14 cellular contexts compared by ENCODE assay signal in the genomic region with DNA sequence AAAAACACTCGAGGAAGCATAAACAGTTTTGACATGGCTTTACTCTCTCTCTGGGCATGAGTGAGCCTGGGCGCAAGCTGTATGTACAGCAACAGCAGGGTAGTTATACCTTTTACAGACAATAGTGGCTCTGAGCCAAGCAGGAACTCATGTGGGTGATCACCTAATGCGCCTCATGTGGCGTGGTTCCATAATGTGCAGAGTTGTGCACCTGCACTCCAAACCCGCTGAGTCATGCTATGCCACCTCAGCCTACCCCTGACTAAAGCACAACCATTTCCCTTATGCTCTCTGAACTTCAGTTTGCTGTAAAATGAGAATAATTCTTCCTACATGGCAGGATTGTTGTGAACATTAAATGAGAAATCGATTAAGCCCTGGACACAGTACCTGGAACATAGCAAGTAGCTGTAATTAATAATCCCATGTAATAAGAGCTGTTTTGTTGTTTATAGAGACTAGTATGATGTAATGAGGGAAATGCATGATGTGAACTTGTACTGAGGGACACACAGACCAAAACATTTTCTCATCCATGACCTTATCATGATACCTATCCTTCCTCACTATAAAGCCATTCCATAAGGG.
DNase-seq lines count a peak whose midpoint lies in the region; ATAC-seq, FAIRE-seq and TF ChIP-seq lines count a peak whose summit lies in the region.
"Had no signal": no experiment of that assay in that cellular context is flagged by ENCODE, and none has a peak within 500 bp of the region (broad histone marks: within the 10 kb centered on the region; RNA-seq: fewer than 3 reads in every experiment).

No MANE protein-coding gene starts in this region.

- DNase-seq in NCI-H2196 (lab: John Stamatoyannopoulos, UW; ENCODE audit: unreplicated experiment): peak; percentile 20
- no peak for DNase-seq in NCI-H2196 treated with DMSO at 0.1 percent for 48 hours (lab: John Stamatoyannopoulos, UW; ENCODE audit: unreplicated experiment)
- DNase-seq in KBM-7: peak; percentile 8
- peak in 1 of 4 experiments; percentile 29 for DNase-seq in K562 (ENCODE audit: extremely low read depth in 1 of 4, low spot score in 3 of 4)
- peak; percentile 76 for DNase-seq in mesendoderm
- DNase-seq in DMS114 treated with DMSO at 0.1 percent for 48 hours (lab: John Stamatoyannopoulos, UW; ENCODE audit: unreplicated experiment): no peak
- no peak for DNase-seq in NCI-H2029 (lab: John Stamatoyannopoulos, UW)
- DNase-seq: ACHN; activated CD8-positive, alpha-beta memory T cell treated with anti-CD3 and anti-CD28 coated beads, Interleukin-2, amount 10 ng/mL, durations not matched to agents 7 days and 5 days; cortex of kidney; NCI-H1105; T-helper 9 cell had no signal

- 21% methylated on average over 6 of the region's 6 CpGs for WGBS in K562 (ENCODE audit: insufficient coverage, low coverage, missing lambda C conversion rate)
- WGBS in mesendoderm (ENCODE audit: extremely low coverage, insufficient coverage, low lambda C conversion rate): no CpG with 5 or more reads among the region's 6 CpGs

- ATAC-seq in K562: 0 out of 3 replicates have a peak, but pooled peaks have one; percentile 32
- ATAC-seq in HG02678 (IDR thresholded peaks at IDR 0.05; ENCODE audit: unreplicated experiment): no peak
- ATAC-seq: activated CD8-positive, alpha-beta memory T cell treated with anti-CD3 and anti-CD28 coated beads, Interleukin-2, amount 10 ng/mL, durations not matched to agents 7 days and 5 days had no signal

- H4K5ac ChIP-seq in mesendoderm (ENCODE audit: low read length): no peak overlapping the region

- TF ChIP-seq RAD21 in K562 (CRISPR knock-in tag; conservative IDR thresholded peaks at IDR 0.05 in 1 of 2, IDR thresholded peaks at IDR 0.05 in 1 of 2): no peak

- H2AFZ ChIP-seq in K562 (ENCODE audit: low read depth, low read length): no peak overlapping the region

- FAIRE-seq in K562 (lab: Jason Lieb, UNC): no peak

- H3K4me1 ChIP-seq in K562 (replicated peaks in 1 of 2; ENCODE audit: control insufficient read depth in 2 of 2, insufficient read depth in 2 of 2, low read length in 2 of 2) (no peaks in the 10 kb centered on the region), mesendoderm (ENCODE audit: control insufficient read depth, low read depth, low read length) (no peaks in the 10 kb centered on the region)

- H3K36me3 ChIP-seq in K562 (ENCODE audit: control insufficient read depth, insufficient read depth, low read length) (no peaks in the 10 kb centered on the region), mesendoderm (ENCODE audit: control insufficient read depth, insufficient read depth, low read length) (no peaks in the 10 kb centered on the region)

- no peak overlapping the region for H4K8ac ChIP-seq in mesendoderm (ENCODE audit: low read depth, low read length)

- H3K18ac ChIP-seq in mesendoderm (ENCODE audit: low read length): no peak overlapping the region

- no TSS peak for BruUV-seq in K562 (replicated peaks; lab: Mats Ljungman, UMichigan)

- H4K20me1 ChIP-seq in K562 (replicated peaks; ENCODE audit: control insufficient read depth, insufficient read depth, low read length): no peaks in the 10 kb centered on the region

- no peak overlapping the region for H2BK5ac ChIP-seq in mesendoderm (ENCODE audit: low read length)

- POLR2A ChIA-PET in K562 (lab: Yijun Ruan, JAX): interaction anchor here (0.7 to 1.5 kb wide), 2 partner anchors 9 to 124 kb away, joined by 3 to 5 read pairs; no protein-coding TSS in a partner anchor

- in situ Hi-C loops in KBM-7 (cut with MboI; ENCODE audit: low pct_unique_long_range_greater_than_20kb, low sequenced_read_pairs) (no loop called here), K562 (cut with MboI) (no loop called here)

- intact Hi-C loops in K562 (cut with micrococcal nuclease): loop anchor here (10.0 kb wide), 1 partner anchor 1007 kb away; no protein-coding TSS in a partner anchor

- no peak overlapping the region for H3K9ac ChIP-seq in K562 (ENCODE audit: insufficient read depth in 1 of 2, low read depth in 2 of 2, low read length in 2 of 2)
- no peak overlapping the region for H3K9ac ChIP-seq in mesendoderm (ENCODE audit: low read length)

- H2BK120ac ChIP-seq in mesendoderm (ENCODE audit: low read depth, low read length): no peak overlapping the region

- no peak overlapping the region for H3K4ac ChIP-seq in mesendoderm (ENCODE audit: low read depth, low read length)

- H3K27ac ChIP-seq in K562 (ENCODE audit: extremely low read depth, low read depth, low read length) (no peak overlapping the region), mesendoderm (ENCODE audit: low read depth, low read length) (no peak overlapping the region)

- TF ChIP-seq EP300 in K562 (IDR thresholded peaks at IDR 0.05; ENCODE audit: low read length): no peak

- H3K23ac ChIP-seq in mesendoderm (ENCODE audit: low read length): no peak overlapping the region

- no peak overlapping the region for H2AK5ac ChIP-seq in mesendoderm (ENCODE audit: low read length)

- H3K79me2 ChIP-seq in K562 (ENCODE audit: control insufficient read depth, insufficient read depth, low read length) (no peaks in the 10 kb centered on the region), mesendoderm (ENCODE audit: control insufficient read depth, insufficient read depth, low read length) (no peaks in the 10 kb centered on the region)

- H3K4me2 ChIP-seq in K562 (ENCODE audit: insufficient read depth, low read length) (no peak overlapping the region), mesendoderm (ENCODE audit: low read length) (no peak overlapping the region)

- H3K4me3 ChIP-seq in K562: no peak overlapping the region
- peak overlapping the region; percentile 5 for H3K4me3 ChIP-seq in mesendoderm (ENCODE audit: low read length)
- H3K4me3 ChIP-seq: skin epidermis had no signal

- H3K9me3 ChIP-seq in K562 (replicated peaks; ENCODE audit: control insufficient read depth, insufficient read depth, low read depth, low read length): peaks cover 10% of the 10 kb centered on the region; the same call in 1 of the 2 replicates

- CTCF ChIA-PET in K562 (lab: Yijun Ruan, JAX; ENCODE audit: low intra/inter-chr PET ratio): no interaction called here

- H3K56ac ChIP-seq in mesendoderm (ENCODE audit: low read length): no peak overlapping the region

- no peak for TF ChIP-seq CTCF in K562 (IDR thresholded peaks at IDR 0.05 in 2 of 3, conservative IDR thresholded peaks at IDR 0.05 in 1 of 3; ENCODE audit: insufficient read depth in 2 of 3, low read depth in 1 of 3, low read length in 3 of 3)

- H3K9me1 ChIP-seq in K562 (ENCODE audit: control insufficient read depth, insufficient read depth, low read length): no peaks in the 10 kb centered on the region

- no peaks in the 10 kb centered on the region for H3K79me1 ChIP-seq in mesendoderm (ENCODE audit: low read length)

- no peak for TF ChIP-seq POLR2A in K562 (conservative IDR thresholded peaks at IDR 0.05)

- H3K27me3 ChIP-seq in K562 (ENCODE audit: control insufficient read depth in 2 of 2, insufficient read depth in 2 of 2, low read length in 2 of 2) (no peaks in the 10 kb centered on the region), mesendoderm (ENCODE audit: insufficient read depth, low read length, poor library complexity) (no peaks in the 10 kb centered on the region)

- H2BK15ac ChIP-seq in mesendoderm (replicated peaks; ENCODE audit: low read depth): no peak overlapping the region

TF ChIP-seq in K562, 482 proteins besides CTCF, POLR2A, EP300 and RAD21 (continues in another document):
- TF ChIP-seq DIDO1 (tag; IDR thresholded peaks at IDR 0.05; ENCODE audit: low read depth) (no peak), TRIM28 (IDR thresholded peaks at IDR 0.05) (peak; percentile 40; the same call in 1 of the 2 replicates), TRIM24 (IDR thresholded peaks at IDR 0.05) (peak in 1 of 2 experiments; percentile 39; a peak in 1 of 4 replicates), HMG20B (CRISPR knock-in tag; IDR thresholded peaks at IDR 0.05) (no peak), ZEB2 (IDR thresholded peaks at IDR 0.05) (no peak), BCOR (IDR thresholded peaks at IDR 0.05) (no peak), YY1 (IDR thresholded peaks at IDR 0.05; ENCODE audit: borderline replicate concordance in 1 of 3, control insufficient read depth in 1 of 3, extremely low read depth in 1 of 3, insufficient read depth in 3 of 3, insufficient read length in 1 of 3, insufficient replicate concordance in 2 of 3, low read depth in 1 of 3, low read length in 2 of 3) (peak in 1 of 3 experiments; percentile 36), ZFP36 (IDR thresholded peaks at IDR 0.05; ENCODE audit: low read depth, low read length, partially characterized antibody) (peak; percentile 62), MAFF (IDR thresholded peaks at IDR 0.05; ENCODE audit: low read length) (peak; percentile 31; the same call in 1 of the 2 replicates), NFIC (IDR thresholded peaks at IDR 0.05) (peak; percentile 36), CHD4 (IDR thresholded peaks at IDR 0.05; ENCODE audit: insufficient read depth, insufficient replicate concordance, low read depth, low read length, poor library complexity, severe bottlenecking) (no peak), CBX5 (IDR thresholded peaks at IDR 0.05; ENCODE audit: borderline replicate concordance, low read depth) (peak; percentile 88), SMARCC2 (IDR thresholded peaks at IDR 0.05; ENCODE audit: low read depth) (no peak)
- TF ChIP-seq, protein P1, sequence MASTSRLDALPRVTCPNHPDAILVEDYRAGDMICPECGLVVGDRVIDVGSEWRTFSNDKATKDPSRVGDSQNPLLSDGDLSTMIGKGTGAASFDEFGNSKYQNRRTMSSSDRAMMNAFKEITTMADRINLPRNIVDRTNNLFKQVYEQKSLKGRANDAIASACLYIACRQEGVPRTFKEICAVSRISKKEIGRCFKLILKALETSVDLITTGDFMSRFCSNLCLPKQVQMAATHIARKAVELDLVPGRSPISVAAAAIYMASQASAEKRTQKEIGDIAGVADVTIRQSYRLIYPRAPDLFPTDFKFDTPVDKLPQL (IDR thresholded peaks at IDR 0.05; ENCODE audit: extremely low read depth, insufficient read length): no peak
- TF ChIP-seq, protein P2, sequence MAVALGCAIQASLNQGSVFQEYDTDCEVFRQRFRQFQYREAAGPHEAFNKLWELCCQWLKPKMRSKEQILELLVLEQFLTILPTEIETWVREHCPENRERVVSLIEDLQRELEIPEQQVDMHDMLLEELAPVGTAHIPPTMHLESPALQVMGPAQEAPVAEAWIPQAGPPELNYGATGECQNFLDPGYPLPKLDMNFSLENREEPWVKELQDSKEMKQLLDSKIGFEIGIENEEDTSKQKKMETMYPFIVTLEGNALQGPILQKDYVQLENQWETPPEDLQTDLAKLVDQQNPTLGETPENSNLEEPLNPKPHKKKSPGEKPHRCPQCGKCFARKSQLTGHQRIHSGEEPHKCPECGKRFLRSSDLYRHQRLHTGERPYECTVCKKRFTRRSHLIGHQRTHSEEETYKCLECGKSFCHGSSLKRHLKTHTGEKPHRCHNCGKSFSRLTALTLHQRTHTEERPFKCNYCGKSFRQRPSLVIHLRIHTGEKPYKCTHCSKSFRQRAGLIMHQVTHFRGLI (CRISPR knock-in tag; IDR thresholded peaks at IDR 0.05): no peak

Comparison
In these comparisons a context has a peak if more than half of its experiments do, and no peak if none do; other contexts are left out.
1. DNase-seq: peak in NCI-H2196 (single experiment), KBM-7 (single experiment) and mesendoderm (single experiment); none in NCI-H2196 treated with DMSO at 0.1 percent for 48 hours (single experiment), DMS114 treated with DMSO at 0.1 percent for 48 hours (single experiment) and NCI-H2029 (single experiment).